Comparison of ENCODE assay signal across 8 cellular contexts in the genomic region with DNA sequence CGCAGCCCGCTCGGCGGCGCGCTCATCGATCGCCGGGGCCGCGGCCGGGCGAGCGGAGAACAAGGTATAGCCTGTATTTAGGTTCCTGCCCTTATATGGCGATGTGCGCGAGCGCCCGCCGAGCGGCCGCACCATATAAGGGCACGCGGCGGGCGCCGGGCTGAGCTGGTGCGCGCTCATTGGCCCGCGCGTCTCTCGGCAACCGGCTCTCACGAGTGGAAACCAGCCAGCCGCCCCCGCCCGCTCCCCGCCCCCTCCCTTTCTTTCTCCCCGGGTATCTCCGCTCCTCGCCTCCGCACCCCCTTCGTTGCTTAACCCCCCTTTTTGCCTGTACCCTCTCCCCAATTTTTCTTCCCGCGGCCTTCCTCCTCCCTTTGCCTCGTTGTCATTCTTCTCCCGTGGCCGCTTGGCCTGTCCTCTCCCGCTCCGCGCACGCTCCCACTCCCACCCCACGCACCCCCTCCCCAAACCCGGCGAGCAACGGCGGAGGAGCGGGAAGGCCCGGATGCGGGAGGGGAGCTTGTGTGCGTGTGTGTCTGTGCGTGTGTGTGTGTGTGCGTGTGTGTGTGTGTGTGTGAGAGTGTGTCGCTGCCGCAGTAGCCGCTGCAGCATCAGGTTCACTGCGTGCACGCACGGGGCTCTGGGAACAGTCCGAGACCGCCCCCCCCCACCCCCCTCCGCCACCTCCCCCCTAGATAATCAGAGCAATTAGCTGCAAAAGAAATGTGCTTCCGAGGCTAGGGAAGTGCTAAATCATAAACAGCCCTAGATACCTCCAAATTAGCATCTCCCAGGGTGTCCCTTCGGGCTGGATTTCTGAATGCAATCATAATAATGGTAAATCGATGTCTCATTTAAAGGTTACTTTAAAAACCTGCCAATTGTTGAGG. TPM values are rescaled to one million over a fixed set of nuclear protein-coding genes. Genes with fewer than 3 reads are reported as not detected.
DNase-seq lines count a peak whose midpoint lies in the region; ATAC-seq and TF ChIP-seq lines count a peak whose summit lies in the region.

No MANE protein-coding gene starts in this region.

- H3K27me3 Mint-ChIP-seq in activated CD4-positive, alpha-beta T cell treated with anti-CD3 and anti-CD28 coated beads, Interleukin-2, amount 10 ng/mL, durations not matched to agents 7 days and 5 days: peaks cover 65% of the 10 kb centered on the region
- H3K27me3 Mint-ChIP-seq in memory B cell: peaks cover 38% of the 10 kb centered on the region

- ATAC-seq in GM19328 (IDR thresholded peaks at IDR 0.05; ENCODE audit: unreplicated experiment): peak; percentile 64
- ATAC-seq in HG03521 (IDR thresholded peaks at IDR 0.05; ENCODE audit: unreplicated experiment): peak; percentile 78
- ATAC-seq in memory B cell (ENCODE audit: low read depth): peak; percentile 61

- TF ChIP-seq CTCF in coronary artery (IDR thresholded peaks at IDR 0.05): no peak

- DNase-seq in AG20443 (ENCODE audit: low spot score): peak; percentile 88
- DNase-seq in NCI-H526 (lab: John Stamatoyannopoulos, UW): peak; percentile 54 to 96
- DNase-seq in activated CD4-positive, alpha-beta T cell treated with anti-CD3 and anti-CD28 coated beads, Interleukin-2, amount 10 ng/mL, durations not matched to agents 7 days and 5 days: peak; percentile 79
- DNase-seq in coronary artery (ENCODE audit: low spot score): no peak
- no peak for DNase-seq in memory B cell (ENCODE audit: low spot score in 2 of 2)
- DNase-seq in stimulated activated CD8-positive, alpha-beta memory T cell treated with anti-CD3 and anti-CD28 coated beads, Interleukin-15, amount 100 ng/mL, for 48 hours (ENCODE audit: low read depth in 2 of 2): peak; percentile 61 to 67

- no peaks in the 10 kb centered on the region for H3K36me3 Mint-ChIP-seq in activated CD4-positive, alpha-beta T cell treated with anti-CD3 and anti-CD28 coated beads, Interleukin-2, amount 10 ng/mL, durations not matched to agents 7 days and 5 days (ENCODE audit: low read depth)
- no peaks in the 10 kb centered on the region for H3K36me3 Mint-ChIP-seq in memory B cell

- CTCF ChIA-PET in activated CD4-positive, alpha-beta T cell treated with anti-CD3 and anti-CD28 coated beads, Interleukin-2, amount 10 ng/mL, durations not matched to agents 7 days and 5 days (lab: Charles Lee): interaction anchor here (1.0 to 22.3 kb wide), 10 partner anchors 9 to 69 kb away, joined by 3 to 257 read pairs (median 5); a partner anchor contains a TSS

- H3K4me3 ChIP-seq in coronary artery: peak overlapping the region; percentile 60

- H3K4me3 Mint-ChIP-seq in activated CD4-positive, alpha-beta T cell treated with anti-CD3 and anti-CD28 coated beads, Interleukin-2, amount 10 ng/mL, durations not matched to agents 7 days and 5 days: no peak overlapping the region
- peak overlapping the region; percentile 50 for H3K4me3 Mint-ChIP-seq in memory B cell

- POLR2A ChIA-PET in activated CD4-positive, alpha-beta T cell treated with anti-CD3 and anti-CD28 coated beads, Interleukin-2, amount 10 ng/mL, durations not matched to agents 7 days and 5 days (lab: Charles Lee): no interaction called here

- H3K27ac Mint-ChIP-seq in activated CD4-positive, alpha-beta T cell treated with anti-CD3 and anti-CD28 coated beads, Interleukin-2, amount 10 ng/mL, durations not matched to agents 7 days and 5 days: no peak overlapping the region
- peak overlapping the region; percentile 24 for H3K27ac Mint-ChIP-seq in memory B cell

- H3K9me3 Mint-ChIP-seq in activated CD4-positive, alpha-beta T cell treated with anti-CD3 and anti-CD28 coated beads, Interleukin-2, amount 10 ng/mL, durations not matched to agents 7 days and 5 days: no peaks in the 10 kb centered on the region
- no peaks in the 10 kb centered on the region for H3K9me3 Mint-ChIP-seq in memory B cell

- no peak overlapping the region for H3K27ac ChIP-seq in coronary artery

- H3K4me1 Mint-ChIP-seq in activated CD4-positive, alpha-beta T cell treated with anti-CD3 and anti-CD28 coated beads, Interleukin-2, amount 10 ng/mL, durations not matched to agents 7 days and 5 days: peaks cover 34% of the 10 kb centered on the region
- peaks cover 17% of the 10 kb centered on the region for H3K4me1 Mint-ChIP-seq in memory B cell

RNA-seq across cellular contexts. Expression of a gene that starts 13.5 kb away (rescaled TPM):
- 1 to 10 TPM; 4.3 to 6.4 TPM for total RNA-seq in activated CD4-positive, alpha-beta T cell treated with anti-CD3 and anti-CD28 coated beads, Interleukin-2, amount 10 ng/mL, durations not matched to agents 7 days and 5 days

RNA-seq across cellular contexts. Expression of a gene that starts 28.9 kb away (rescaled TPM):
- 10 to 100 TPM; 35.0 TPM for total RNA-seq in activated CD4-positive, alpha-beta T cell treated with anti-CD3 and anti-CD28 coated beads, Interleukin-2, amount 10 ng/mL, durations not matched to agents 7 days and 5 days

RNA-seq across cellular contexts. Expression of a gene that starts 32.4 kb away (rescaled TPM):
- total RNA-seq in activated CD4-positive, alpha-beta T cell treated with anti-CD3 and anti-CD28 coated beads, Interleukin-2, amount 10 ng/mL, durations not matched to agents 7 days and 5 days: 1 to 10 TPM; 4.6 to 5.5 TPM

Comparison
In these comparisons a context has a peak if more than half of its experiments do, and no peak if none do; other contexts are left out.
1. DNase-seq: peak in AG20443 (single experiment), NCI-H526 (2 of 2), activated CD4-positive, alpha-beta T cell treated with anti-CD3 and anti-CD28 coated beads, Interleukin-2, amount 10 ng/mL, durations not matched to agents 7 days and 5 days (single experiment) and stimulated activated CD8-positive, alpha-beta memory T cell treated with anti-CD3 and anti-CD28 coated beads, Interleukin-15, amount 100 ng/mL, for 48 hours (2 of 2); none in coronary artery (single experiment) and memory B cell (0 of 2).
2. Peak in every context shown above with its lines, with median percentiles within 50 percentile points of each other: ATAC-seq.